14 cellular contexts compared by ENCODE assay signal in the genomic region with DNA sequence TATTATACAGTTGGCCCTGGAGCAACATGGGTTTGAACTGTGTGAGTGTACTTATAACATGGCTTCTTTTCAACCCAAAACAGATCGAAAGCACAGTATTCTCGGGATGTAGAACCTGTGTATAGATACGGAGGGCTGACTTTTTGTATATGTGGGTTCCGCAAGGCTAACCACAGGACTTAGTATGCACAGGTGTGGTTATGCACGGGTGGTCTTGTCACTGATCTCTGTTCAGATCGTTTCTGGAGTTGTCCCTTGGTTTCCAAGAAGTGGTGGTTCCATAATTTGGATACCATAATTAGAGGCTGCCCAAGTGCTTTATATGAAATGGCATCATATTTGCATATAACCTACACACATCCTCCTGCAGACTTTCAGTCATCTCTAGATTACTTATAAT. TPM values are rescaled to one million over a fixed set of nuclear protein-coding genes. Genes with fewer than 3 reads are reported as not detected.
DNase-seq lines count a peak whose midpoint lies in the region; ATAC-seq and TF ChIP-seq lines count a peak whose summit lies in the region.
"Had no signal": no experiment of that assay in that cellular context is flagged by ENCODE, and none has a peak within 500 bp of the region (broad histone marks: within the 10 kb centered on the region; RNA-seq: fewer than 3 reads in every experiment).

No MANE protein-coding gene starts in this region.

- no peak overlapping the region for H3K4ac ChIP-seq in H9 (ENCODE audit: low read depth, low read length)

- H4K8ac ChIP-seq in H9 (replicated peaks; ENCODE audit: insufficient read length, low read depth, low read length) = no peak overlapping the region

- no peak overlapping the region for H2AK5ac ChIP-seq in H9 (ENCODE audit: insufficient read length, low read length)

- H3K4me2 ChIP-seq in neural progenitor cell (no peak overlapping the region), H9 (ENCODE audit: insufficient read depth, insufficient read length, low read length) (no peak overlapping the region)

- DNase-seq in activated CD8-positive, alpha-beta T cell treated with anti-CD3 and anti-CD28 coated beads for 36 hours = peak; percentile 70
- DNase-seq in Kasumi-1 (lab: John Stamatoyannopoulos, UW) (no peak), activated gamma-delta T cell (lab: John Stamatoyannopoulos, UW) (no peak), neural progenitor cell (ENCODE audit: low spot score) (no peak), H9 (no peak)
- DNase-seq: dermis blood vessel endothelial cell; DMS79; HFFc6; natural killer cell; NCI-H1436 treated with DMSO at 0.1 percent for 48 hours; stimulated activated CD4-positive, alpha-beta T cell treated with anti-CD3 and anti-CD28 coated beads, Interleukin-2, amount 100 ng/mL, for 24 hours had no signal

- no peak overlapping the region for H3K4me3 ChIP-seq in neural progenitor cell

- CTCF ChIA-PET in activated CD8-positive, alpha-beta T cell treated with anti-CD3 and anti-CD28 coated beads for 36 hours (lab: Charles Lee) = interaction anchor here (0.9 kb wide), 1 partner anchor 671 kb away, joined by 3 read pairs; no protein-coding TSS in a partner anchor

- no peak overlapping the region for H4K91ac ChIP-seq in H9 (ENCODE audit: insufficient read length, low read depth, low read length)

- intact Hi-C loops in activated CD8-positive, alpha-beta T cell treated with anti-CD3 and anti-CD28 coated beads for 36 hours (cut with micrococcal nuclease) = no loop called here

- no peaks in the 10 kb centered on the region for H3K27me3 Mint-ChIP-seq in activated CD8-positive, alpha-beta T cell treated with anti-CD3 and anti-CD28 coated beads for 36 hours
- H3K27me3 Mint-ChIP-seq in neural progenitor cell (ENCODE audit: insufficient read depth, low read depth) (peaks cover 2% of the 10 kb centered on the region), H9 (ENCODE audit: low read depth) (no peaks in the 10 kb centered on the region)

- H3K56ac ChIP-seq in H9 (ENCODE audit: insufficient read length, low read depth, low read length) = no peak overlapping the region

- H3K4me1 Mint-ChIP-seq in activated CD8-positive, alpha-beta T cell treated with anti-CD3 and anti-CD28 coated beads for 36 hours (ENCODE audit: low read depth) = peaks cover 49% of the 10 kb centered on the region
- H3K4me1 Mint-ChIP-seq in neural progenitor cell (no peaks in the 10 kb centered on the region), H9 (no peaks in the 10 kb centered on the region)

- H4K5ac ChIP-seq in H9 (ENCODE audit: insufficient read length, low read depth, low read length) = no peak overlapping the region

- H3K27ac ChIP-seq in neural progenitor cell (no peak overlapping the region), H9 (ENCODE audit: insufficient read length, low read depth, low read length) (no peak overlapping the region)

- H3K9me3 Mint-ChIP-seq in activated CD8-positive, alpha-beta T cell treated with anti-CD3 and anti-CD28 coated beads for 36 hours = peaks cover 4% of the 10 kb centered on the region
- H3K9me3 Mint-ChIP-seq in neural progenitor cell (peaks cover 7% of the 10 kb centered on the region), H9 (no peaks in the 10 kb centered on the region)
- H3K9me3 Mint-ChIP-seq: HFFc6, natural killer cell had no signal

- H3K27me3 ChIP-seq in neural progenitor cell (no peaks in the 10 kb centered on the region), H9 (ENCODE audit: insufficient read depth, low read length) (no peaks in the 10 kb centered on the region)

- H3K9ac ChIP-seq in neural progenitor cell (no peak overlapping the region), H9 (ENCODE audit: extremely low read depth, insufficient read length, low read length) (no peak overlapping the region)

- no peaks in the 10 kb centered on the region for H3F3A ChIP-seq in neural progenitor cell (ENCODE audit: low read depth)

- no peak overlapping the region for H2BK5ac ChIP-seq in H9 (ENCODE audit: insufficient read length, low read length)

- no peak overlapping the region for H3K23ac ChIP-seq in H9 (ENCODE audit: insufficient read length, low read depth, low read length)

- H3K4me1 ChIP-seq in neural progenitor cell = no peaks in the 10 kb centered on the region
- H3K4me1 ChIP-seq in H9 (ENCODE audit: insufficient read depth, low read length) = no peaks in the 10 kb centered on the region

- ATAC-seq in GM18499 (IDR thresholded peaks at IDR 0.05; ENCODE audit: insufficient read depth, unreplicated experiment) (peak; percentile 27), GM19467 (IDR thresholded peaks at IDR 0.05; ENCODE audit: unreplicated experiment) (peak; percentile 42), HG03064 (IDR thresholded peaks at IDR 0.05; ENCODE audit: low read depth, unreplicated experiment) (peak; percentile 36)
- peak; percentile 52 for ATAC-seq in activated CD8-positive, alpha-beta T cell treated with anti-CD3 and anti-CD28 coated beads for 36 hours
- ATAC-seq: natural killer cell had no signal

- H3K4me3 Mint-ChIP-seq in activated CD8-positive, alpha-beta T cell treated with anti-CD3 and anti-CD28 coated beads for 36 hours = no peak overlapping the region
- H3K4me3 Mint-ChIP-seq in neural progenitor cell (no peak overlapping the region), H9 (no peak overlapping the region)
- H3K4me3 Mint-ChIP-seq: HFFc6, natural killer cell had no signal

- H2BK12ac ChIP-seq in H9 (ENCODE audit: insufficient read length, low read depth, low read length) = no peak overlapping the region

- H3K9me3 ChIP-seq in neural progenitor cell (ENCODE audit: low read depth) (no peaks in the 10 kb centered on the region), H9 (ENCODE audit: control insufficient read depth, low read depth, low read length) (no peaks in the 10 kb centered on the region)

- peak overlapping the region; percentile 11 for H3K27ac Mint-ChIP-seq in activated CD8-positive, alpha-beta T cell treated with anti-CD3 and anti-CD28 coated beads for 36 hours
- H3K27ac Mint-ChIP-seq in neural progenitor cell (no peak overlapping the region), H9 (no peak overlapping the region)
- H3K27ac Mint-ChIP-seq: HFFc6, natural killer cell had no signal

- H3K36me3 Mint-ChIP-seq in activated CD8-positive, alpha-beta T cell treated with anti-CD3 and anti-CD28 coated beads for 36 hours (ENCODE audit: low read depth) = peaks cover 28% of the 10 kb centered on the region
- peaks cover 33% of the 10 kb centered on the region for H3K36me3 Mint-ChIP-seq in neural progenitor cell
- H3K36me3 Mint-ChIP-seq in H9 (ENCODE audit: insufficient read depth in 1 of 3, low read depth in 3 of 3) = peaks cover 5 to 25% (median 18%) of the 10 kb centered on the region in 3 experiments; a peak in 6 of 7 replicates

- no peak overlapping the region for H2AFZ ChIP-seq in neural progenitor cell (replicated peaks)
- no peak overlapping the region for H2AFZ ChIP-seq in H9 (ENCODE audit: low read length)

- no peaks in the 10 kb centered on the region for H3K36me3 ChIP-seq in neural progenitor cell

- H3T11ph ChIP-seq in H9 (ENCODE audit: low read length) = no peak overlapping the region

- no peak overlapping the region for H2BK20ac ChIP-seq in H9 (ENCODE audit: low read depth, low read length, poor library complexity, severe bottlenecking)

- H3K18ac ChIP-seq in H9 (ENCODE audit: insufficient read length, low read depth, low read length) = no peak overlapping the region

- no peaks in the 10 kb centered on the region for H3K23me2 ChIP-seq in H9 (ENCODE audit: insufficient read length, low read depth, low read length, poor library complexity, severe bottlenecking)

- H3K79me1 ChIP-seq in H9 (ENCODE audit: insufficient read depth, low read depth, low read length, poor library complexity, severe bottlenecking) = no peaks in the 10 kb centered on the region

- H3K14ac ChIP-seq in H9 (ENCODE audit: insufficient read depth, low read length) = no peak overlapping the region

- peaks cover 30% of the 10 kb centered on the region for H3K79me2 ChIP-seq in neural progenitor cell (ENCODE audit: low read depth)
- 0 out of 2 replicates have a peak, but pooled peaks cover 3% of the 10 kb centered on the region for H3K79me2 ChIP-seq in H9 (ENCODE audit: insufficient read depth, low read length)

- H4K20me1 ChIP-seq in neural progenitor cell (ENCODE audit: low read depth) (peaks cover 8% of the 10 kb centered on the region), H9 (ENCODE audit: control insufficient read depth, insufficient read depth, insufficient read length) (no peaks in the 10 kb centered on the region)

- H2BK120ac ChIP-seq in H9 (ENCODE audit: low read depth, low read length, poor library complexity, severe bottlenecking) = no peak overlapping the region

- TF ChIP-seq CTCF in activated CD8-positive, alpha-beta T cell treated with anti-CD3 and anti-CD28 coated beads for 36 hours (IDR thresholded peaks at IDR 0.05) = no peak
- TF ChIP-seq CTCF in neural progenitor cell (IDR thresholded peaks at IDR 0.05) (no peak), H9 (conservative IDR thresholded peaks at IDR 0.05) (no peak)

- no CpG with 5 or more reads among the region's 6 CpGs for WGBS in H9 (ENCODE audit: extremely low coverage, insufficient read length, low lambda C conversion rate)

- POLR2A ChIA-PET in activated CD8-positive, alpha-beta T cell treated with anti-CD3 and anti-CD28 coated beads for 36 hours (lab: Charles Lee) = no interaction called here

- H2BK15ac ChIP-seq in H9 (ENCODE audit: low read depth, low read length) = no peak overlapping the region

RNA-seq across cellular contexts. Expression of a gene that starts 10.9 kb away (rescaled TPM):
- under 1 TPM in 1 of 2 experiments, not detected in 1; 0.94 TPM for total RNA-seq in activated CD8-positive, alpha-beta T cell treated with anti-CD3 and anti-CD28 coated beads for 36 hours
- total RNA-seq in neural progenitor cell (ENCODE audit: low replicate concordance) = 0.69 and 4.8 TPM in 2 replicates
- total RNA-seq in H9 (2021) = 1.4 and 2.1 TPM in 2 replicates

RNA-seq across cellular contexts. Expression of a gene that starts 51.7 kb away (rescaled TPM):
- total RNA-seq in activated CD8-positive, alpha-beta T cell treated with anti-CD3 and anti-CD28 coated beads for 36 hours = 10 to 100 TPM; 25.6 to 25.7 TPM
- total RNA-seq in neural progenitor cell (ENCODE audit: low replicate concordance) = 10.8 and 27.8 TPM in 2 replicates
- 13.9 and 15.6 TPM in 2 replicates for total RNA-seq in H9 (2021)
